Comparison of ENCODE assay signal across 18 cellular contexts in genomic region chr19:7994114-7994513, GRCh38. TPM values are rescaled to one million over a fixed set of nuclear protein-coding genes. Genes with fewer than 3 reads are reported as not detected.
DNase-seq lines count a peak whose midpoint lies in the region; FAIRE-seq and TF ChIP-seq lines count a peak whose summit lies in the region.
"Had no signal": no experiment of that assay in that cellular context is flagged by ENCODE, and none has a peak within 500 bp of the region (broad histone marks: within the 10 kb centered on the region; RNA-seq: fewer than 3 reads in every experiment).

No MANE protein-coding gene starts in this region.

- TF ChIP-seq CTCF in BE2C (IDR thresholded peaks at IDR 0.05; ENCODE audit: low read depth, low read length) (peak; percentile 13; the same call in 1 of the 2 replicates), Caco-2 (IDR thresholded peaks at IDR 0.05; ENCODE audit: insufficient read depth in 1 of 2, low read depth in 1 of 2, low read length in 1 of 2, severe bottlenecking in 1 of 2, unreplicated experiment in 1 of 2) (peak in 1 of 2 experiments; percentile 18), kidney (IDR thresholded peaks at IDR 0.05; ENCODE audit: borderline replicate concordance, extremely low read depth, insufficient read depth) (no peak)

- H3K4me3 ChIP-seq in BE2C (ENCODE audit: low read depth, low read length) (no peak overlapping the region), Caco-2 (ENCODE audit: low read depth, low read length) (no peak overlapping the region), kidney (ENCODE audit: low read length in 2 of 2) (no peak overlapping the region)

- H3K9ac ChIP-seq in kidney (ENCODE audit: low read length in 2 of 2) = peak overlapping the region in 1 of 2 donors; percentile 30

- POLR2A ChIA-PET in Caco-2 (lab: Charles Lee) = no interaction called here
- POLR2A ChIA-PET in HEK293T (lab: Yijun Ruan, JAX) = interaction anchor here (1.0 kb wide), 1 partner anchor 51 kb away, joined by 3 read pairs; the partner anchor contains the start of gene TIMM44

- no peak overlapping the region for H3K4me3 Mint-ChIP-seq in Caco-2 (ENCODE audit: unreplicated experiment)
- H3K4me3 Mint-ChIP-seq in activated T-helper 2 cell treated with anti-CD3 and anti-CD28 coated beads, Interferon-gamma antibody, Interleukin-2, Interleukin-4, amounts not matched to agents 10 μg/mL and 5 μg/mL and 100 μg/mL, durations not matched to agents 14 hours and 24 hours and 36 hours (ENCODE audit: low read depth) = no peak overlapping the region

- H3K4me1 Mint-ChIP-seq in Caco-2 (ENCODE audit: low read depth, unreplicated experiment) = peaks cover 32% of the 10 kb centered on the region
- peaks cover 25% of the 10 kb centered on the region for H3K4me1 Mint-ChIP-seq in activated T-helper 2 cell treated with anti-CD3 and anti-CD28 coated beads, Interferon-gamma antibody, Interleukin-2, Interleukin-4, amounts not matched to agents 10 μg/mL and 5 μg/mL and 100 μg/mL, durations not matched to agents 14 hours and 24 hours and 36 hours (ENCODE audit: low read depth)

- intact Hi-C loops in Caco-2 (cut with micrococcal nuclease; ENCODE audit: unreplicated experiment) = no loop called here
- intact Hi-C loops in activated T-helper 2 cell treated with anti-CD3 and anti-CD28 coated beads, Interferon-gamma antibody, Interleukin-2, Interleukin-4, amounts not matched to agents 10 μg/mL and 5 μg/mL and 100 μg/mL, durations not matched to agents 14 hours and 24 hours and 36 hours (cut with micrococcal nuclease) = no loop called here
- intact Hi-C loops in kidney (cut with DNase I) = no loop called here

- FAIRE-seq in kidney (lab: Jason Lieb, UNC) = no peak

- H3K36me3 ChIP-seq in BE2C (peaks cover 39% of the 10 kb centered on the region), Caco-2 (ENCODE audit: control insufficient read depth, insufficient read depth, low read length) (no peaks in the 10 kb centered on the region; the same call in 1 of the 2 replicates), kidney (ENCODE audit: control insufficient read depth in 1 of 2, insufficient read depth in 2 of 2, low read length in 2 of 2) (peaks cover 11 to 19% of the 10 kb centered on the region in 2 donors)

- no peak for DNase-seq in BE2C
- no peak for DNase-seq in Caco-2
- DNase-seq in activated T-helper 2 cell treated with anti-CD3 and anti-CD28 coated beads, Interferon-gamma antibody, Interleukin-2, Interleukin-4, amounts not matched to agents 10 μg/mL and 5 μg/mL and 100 μg/mL, durations not matched to agents 14 hours and 24 hours and 36 hours (ENCODE audit: low spot score) = no peak
- DNase-seq in kidney = no peak
- DNase-seq in HEK293T (ENCODE audit: extremely low spot score) = no peak
- no peak for DNase-seq in DMS 273 treated with DMSO at 0.1 percent for 48 hours (lab: John Stamatoyannopoulos, UW)
- DNase-seq in LoVo (ENCODE audit: low spot score) = no peak
- DNase-seq in NCI-H2029 (lab: John Stamatoyannopoulos, UW) = no peak
- DNase-seq: activated CD4-positive, alpha-beta T cell treated with anti-CD3 and anti-CD28 coated beads, Interleukin-2, amount 50 U/mL, for 48 hours; aorta; cortex of kidney; hippocampal formation; naive thymus-derived CD8-positive, alpha-beta T cell; NCI-H1694 had no signal

- CTCF ChIA-PET in Caco-2 (lab: Charles Lee) = interaction anchor here (0.6 kb wide), 1 partner anchor 52 kb away, joined by 3 read pairs; no protein-coding TSS in a partner anchor
- CTCF ChIA-PET in HEK293T (lab: Yijun Ruan, JAX) = interaction anchor here (1.0 kb wide), 1 partner anchor 23 kb away, joined by 3 read pairs; no protein-coding TSS in a partner anchor

- H3K9me3 ChIP-seq in BE2C (no peaks in the 10 kb centered on the region), Caco-2 (no peaks in the 10 kb centered on the region), kidney (ENCODE audit: control insufficient read depth in 1 of 2, low read length in 2 of 2) (no peaks in the 10 kb centered on the region)

- H3K27me3 ChIP-seq in BE2C (no peaks in the 10 kb centered on the region), Caco-2 (replicated peaks; ENCODE audit: control insufficient read depth, insufficient read depth, low read length) (no peaks in the 10 kb centered on the region)

- peaks cover 59% of the 10 kb centered on the region for H3K36me3 Mint-ChIP-seq in Caco-2 (ENCODE audit: insufficient read depth, unreplicated experiment)
- peaks cover 39% of the 10 kb centered on the region for H3K36me3 Mint-ChIP-seq in activated T-helper 2 cell treated with anti-CD3 and anti-CD28 coated beads, Interferon-gamma antibody, Interleukin-2, Interleukin-4, amounts not matched to agents 10 μg/mL and 5 μg/mL and 100 μg/mL, durations not matched to agents 14 hours and 24 hours and 36 hours (ENCODE audit: low read depth)

- H3K27me3 Mint-ChIP-seq in Caco-2 (ENCODE audit: insufficient read depth, unreplicated experiment) = no peaks in the 10 kb centered on the region
- H3K27me3 Mint-ChIP-seq in activated T-helper 2 cell treated with anti-CD3 and anti-CD28 coated beads, Interferon-gamma antibody, Interleukin-2, Interleukin-4, amounts not matched to agents 10 μg/mL and 5 μg/mL and 100 μg/mL, durations not matched to agents 14 hours and 24 hours and 36 hours (ENCODE audit: low read depth) = no peaks in the 10 kb centered on the region
- H3K27me3 Mint-ChIP-seq: naive thymus-derived CD8-positive, alpha-beta T cell had no signal

- no TSS peak for BruUV-seq in Caco-2 (replicated peaks; lab: Mats Ljungman, UMichigan)

- peak overlapping the region; percentile 23 to 60 for H3K27ac ChIP-seq in kidney (ENCODE audit: low read depth in 2 of 2, low read length in 2 of 2)

- H3K4me1 ChIP-seq in BE2C (no peaks in the 10 kb centered on the region), Caco-2 (peaks cover 4% of the 10 kb centered on the region; the same call in 1 of the 2 replicates), kidney (ENCODE audit: control insufficient read depth in 1 of 2, insufficient read depth in 1 of 2, low read depth in 1 of 2, low read length in 2 of 2) (peaks cover 28% of the 10 kb centered on the region in 2 donors)

- peak overlapping the region; percentile 69 for H3K27ac Mint-ChIP-seq in Caco-2 (ENCODE audit: unreplicated experiment)
- H3K27ac Mint-ChIP-seq in activated T-helper 2 cell treated with anti-CD3 and anti-CD28 coated beads, Interferon-gamma antibody, Interleukin-2, Interleukin-4, amounts not matched to agents 10 μg/mL and 5 μg/mL and 100 μg/mL, durations not matched to agents 14 hours and 24 hours and 36 hours = peak overlapping the region; percentile 77

- no peaks in the 10 kb centered on the region for H3K9me3 Mint-ChIP-seq in Caco-2 (ENCODE audit: unreplicated experiment)
- no peaks in the 10 kb centered on the region for H3K9me3 Mint-ChIP-seq in activated T-helper 2 cell treated with anti-CD3 and anti-CD28 coated beads, Interferon-gamma antibody, Interleukin-2, Interleukin-4, amounts not matched to agents 10 μg/mL and 5 μg/mL and 100 μg/mL, durations not matched to agents 14 hours and 24 hours and 36 hours
- H3K9me3 Mint-ChIP-seq: naive thymus-derived CD8-positive, alpha-beta T cell had no signal

TF ChIP-seq in HEK293T, 16 proteins besides CTCF, POLR2A, EP300 and RAD21:
- TF ChIP-seq CTBP1 (IDR thresholded peaks at IDR 0.05; ENCODE audit: borderline replicate concordance) (no peak), FOXM1 (IDR thresholded peaks at IDR 0.05; ENCODE audit: borderline replicate concordance) (no peak), HDGF (IDR thresholded peaks at IDR 0.05; ENCODE audit: borderline replicate concordance) (no peak), ELF4 (IDR thresholded peaks at IDR 0.05) (no peak), FOXA1 (IDR thresholded peaks at IDR 0.05) (no peak), SP1 (IDR thresholded peaks at IDR 0.05) (no peak), NFRKB (IDR thresholded peaks at IDR 0.05) (no peak), SUZ12 (IDR thresholded peaks at IDR 0.05) (no peak), ZNF384 (IDR thresholded peaks at IDR 0.05) (no peak), ARNT (IDR thresholded peaks at IDR 0.05) (no peak), BHLHE40 (IDR thresholded peaks at IDR 0.05; ENCODE audit: borderline replicate concordance) (no peak), PKNOX1 (IDR thresholded peaks at IDR 0.05) (no peak), LEF1 (IDR thresholded peaks at IDR 0.05; ENCODE audit: borderline replicate concordance) (no peak), L3MBTL2 (conservative IDR thresholded peaks at IDR 0.05) (no peak), TARDBP (IDR thresholded peaks at IDR 0.05) (no peak), FOXK2 (IDR thresholded peaks at IDR 0.05) (no peak)

RNA-seq across cellular contexts. Expression of gene ELAVL1, which starts 11.3 kb away (rescaled TPM):
- polyA plus RNA-seq in BE2C (2012; ENCODE audit: insufficient read depth, insufficient read length, low read depth) = 58.0 TPM
- total RNA-seq in Caco-2 (2022) (117 and 118 TPM in 2 replicates), kidney (64.7 TPM)
- 184 TPM in 2 replicates for total RNA-seq in activated T-helper 2 cell treated with anti-CD3 and anti-CD28 coated beads, Interferon-gamma antibody, Interleukin-2, Interleukin-4, amounts not matched to agents 10 μg/mL and 5 μg/mL and 100 μg/mL, durations not matched to agents 14 hours and 24 hours and 36 hours
- polyA plus RNA-seq in kidney (ENCODE audit: insufficient read depth, low read depth, low replicate concordance) = 34.6 TPM

RNA-seq across cellular contexts. Expression of gene TIMM44, which starts 50.6 kb away (rescaled TPM):
- 277 TPM for polyA plus RNA-seq in BE2C (2012; ENCODE audit: insufficient read depth, insufficient read length, low read depth)
- total RNA-seq in Caco-2 (2022) (129 and 146 TPM in 2 replicates), kidney (57.8 TPM)
- total RNA-seq in activated T-helper 2 cell treated with anti-CD3 and anti-CD28 coated beads, Interferon-gamma antibody, Interleukin-2, Interleukin-4, amounts not matched to agents 10 μg/mL and 5 μg/mL and 100 μg/mL, durations not matched to agents 14 hours and 24 hours and 36 hours = 79.2 and 90.2 TPM in 2 replicates
- 46.7 TPM for polyA plus RNA-seq in kidney (ENCODE audit: insufficient read depth, low read depth, low replicate concordance)

RNA-seq across cellular contexts. Expression of gene CCL25, which starts 58.4 kb away (rescaled TPM):
- polyA plus RNA-seq in BE2C (2012; ENCODE audit: insufficient read depth, insufficient read length, low read depth) = not detected
- total RNA-seq in Caco-2 (2022) = not detected in 2 replicates
- not detected in 2 replicates for total RNA-seq in activated T-helper 2 cell treated with anti-CD3 and anti-CD28 coated beads, Interferon-gamma antibody, Interleukin-2, Interleukin-4, amounts not matched to agents 10 μg/mL and 5 μg/mL and 100 μg/mL, durations not matched to agents 14 hours and 24 hours and 36 hours
- total RNA-seq in kidney = not detected
- polyA plus RNA-seq in kidney (ENCODE audit: insufficient read depth, low read depth, low replicate concordance) = not detected
- total RNA-seq: aorta; HT-29; naive thymus-derived CD8-positive, alpha-beta T cell; NCI-H460; renal cortical epithelial cell; subcutaneous adipose tissue had no signal
